Comparison of ENCODE assay signal across 8 cellular contexts in the genomic region with DNA sequence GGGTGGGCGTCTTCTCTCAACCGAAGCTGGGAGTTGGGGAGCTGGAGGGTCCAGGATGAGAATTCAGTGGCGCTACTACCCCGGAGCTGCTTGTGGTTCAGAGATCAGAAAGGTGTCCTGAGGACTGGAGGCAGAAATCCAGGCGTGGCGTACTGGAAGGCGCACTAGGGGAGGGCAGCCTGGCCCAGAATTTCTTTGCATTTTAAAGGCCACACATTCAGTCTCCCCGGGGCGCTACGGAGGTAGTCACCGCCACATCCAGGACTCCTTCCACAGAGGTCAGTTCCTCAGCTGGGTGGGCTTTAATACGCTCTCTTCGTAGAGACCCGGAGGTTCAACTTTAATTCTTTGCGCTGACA. TPM values are rescaled to one million over a fixed set of nuclear protein-coding genes. Genes with fewer than 3 reads are reported as not detected.
DNase-seq lines count a peak whose midpoint lies in the region; ATAC-seq and TF ChIP-seq lines count a peak whose summit lies in the region.

No MANE protein-coding gene starts in this region.

- H3K4me1 ChIP-seq in Panc1 (ENCODE audit: control insufficient read depth, insufficient read depth, low read length) = peaks cover 5% of the 10 kb centered on the region; the same call in 1 of the 2 replicates

- POLR2A ChIA-PET in activated CD4-positive, alpha-beta T cell treated with anti-CD3 and anti-CD28 coated beads for 36 hours (lab: Charles Lee) = interaction anchor here (0.8 to 2.7 kb wide), 4 partner anchors 9 to 92 kb away, joined by 3 to 6 read pairs (median 4); no protein-coding TSS in a partner anchor
- POLR2A ChIA-PET in Panc1 (lab: Charles Lee) = no interaction called here
- POLR2A ChIA-PET in naive thymus-derived CD8-positive, alpha-beta T cell (lab: Charles Lee) = interaction anchor here (0.8 to 2.0 kb wide), 3 partner anchors 9 to 56 kb away, joined by 3 to 9 read pairs (median 3); no protein-coding TSS in a partner anchor

- H3K4me1 Mint-ChIP-seq in activated CD4-positive, alpha-beta T cell treated with anti-CD3 and anti-CD28 coated beads for 36 hours = peaks cover 72% of the 10 kb centered on the region
- H3K4me1 Mint-ChIP-seq in endothelial cell (ENCODE audit: unreplicated experiment) = peaks cover 4% of the 10 kb centered on the region
- H3K4me1 Mint-ChIP-seq in naive thymus-derived CD8-positive, alpha-beta T cell = peaks cover 23 to 75% (median 41%) of the 10 kb centered on the region in 4 donors

- peaks cover 11% of the 10 kb centered on the region for H3K27me3 Mint-ChIP-seq in activated CD4-positive, alpha-beta T cell treated with anti-CD3 and anti-CD28 coated beads for 36 hours
- peaks cover 4% of the 10 kb centered on the region for H3K27me3 Mint-ChIP-seq in endothelial cell (ENCODE audit: unreplicated experiment)
- H3K27me3 Mint-ChIP-seq in naive thymus-derived CD8-positive, alpha-beta T cell = peaks cover 0 to 2% (median 0%) of the 10 kb centered on the region in 5 donors

- no peaks in the 10 kb centered on the region for H3K36me3 ChIP-seq in Panc1 (ENCODE audit: control insufficient read depth, insufficient read depth, low read length)

- CTCF ChIA-PET in activated CD4-positive, alpha-beta T cell treated with anti-CD3 and anti-CD28 coated beads for 36 hours (lab: Charles Lee) = interaction anchor here (1.1 to 1.8 kb wide), 5 partner anchors 16 to 1400 kb away, joined by 3 to 5 read pairs (median 5); no protein-coding TSS in a partner anchor
- CTCF ChIA-PET in Panc1 (lab: Charles Lee) = no interaction called here

- H3K9me3 ChIP-seq in Panc1 (ENCODE audit: control insufficient read depth, insufficient read depth, low read depth, low read length) = no peaks in the 10 kb centered on the region

- H3K27ac Mint-ChIP-seq in activated CD4-positive, alpha-beta T cell treated with anti-CD3 and anti-CD28 coated beads for 36 hours = peak overlapping the region; percentile 58
- no peak overlapping the region for H3K27ac Mint-ChIP-seq in endothelial cell (ENCODE audit: unreplicated experiment)
- peak overlapping the region; percentile 7 to 95 (median 72) for H3K27ac Mint-ChIP-seq in naive thymus-derived CD8-positive, alpha-beta T cell

- no peak for TF ChIP-seq CTCF in Panc1 (IDR thresholded peaks at IDR 0.05)
- TF ChIP-seq CTCF in endothelial cell (IDR thresholded peaks at IDR 0.05; ENCODE audit: unreplicated experiment) = no peak

- peak; percentile 5 for ATAC-seq in activated CD4-positive, alpha-beta T cell treated with anti-CD3 and anti-CD28 coated beads for 36 hours
- ATAC-seq in HG02885 (IDR thresholded peaks at IDR 0.05; ENCODE audit: poor library complexity, unreplicated experiment) (peak; percentile 0), Panc1 (peak; percentile 65)
- peak; percentile 18 to 23 for ATAC-seq in naive thymus-derived CD8-positive, alpha-beta T cell

- no peak overlapping the region for H3K27ac ChIP-seq in Panc1 (ENCODE audit: low read length)

- H3K4me3 Mint-ChIP-seq in activated CD4-positive, alpha-beta T cell treated with anti-CD3 and anti-CD28 coated beads for 36 hours = peak overlapping the region; percentile 80
- peak overlapping the region; percentile 78 for H3K4me3 Mint-ChIP-seq in endothelial cell (ENCODE audit: unreplicated experiment)
- H3K4me3 Mint-ChIP-seq in naive thymus-derived CD8-positive, alpha-beta T cell = peak overlapping the region; percentile 80 to 97 (median 94)

- intact Hi-C loops in activated CD4-positive, alpha-beta T cell treated with anti-CD3 and anti-CD28 coated beads for 36 hours (cut with DNase I, micrococcal nuclease) = loop anchor here (1.0 to 5.0 kb wide), 8 partner anchors 25 to 1329 kb away; partner anchors contain the start of gene CHD2 (in 1 of the 2)
- intact Hi-C loops in Panc1 (cut with micrococcal nuclease; ENCODE audit: unreplicated experiment) = no loop called here

- peak overlapping the region; percentile 32 to 47 for H3K4me3 ChIP-seq in Panc1 (ENCODE audit: low read depth in 2 of 2, low read length in 2 of 2)

- no TSS peak for BruUV-seq in Panc1 (replicated peaks; lab: Mats Ljungman, UMichigan)

- H3K9me3 Mint-ChIP-seq in activated CD4-positive, alpha-beta T cell treated with anti-CD3 and anti-CD28 coated beads for 36 hours (ENCODE audit: low read depth) = no peaks in the 10 kb centered on the region
- H3K9me3 Mint-ChIP-seq in endothelial cell (ENCODE audit: unreplicated experiment) = no peaks in the 10 kb centered on the region
- no peaks in the 10 kb centered on the region for H3K9me3 Mint-ChIP-seq in naive thymus-derived CD8-positive, alpha-beta T cell

- peaks cover 13% of the 10 kb centered on the region for H3K36me3 Mint-ChIP-seq in activated CD4-positive, alpha-beta T cell treated with anti-CD3 and anti-CD28 coated beads for 36 hours (ENCODE audit: low read depth)
- no peaks in the 10 kb centered on the region for H3K36me3 Mint-ChIP-seq in endothelial cell (ENCODE audit: low read depth, unreplicated experiment)
- H3K36me3 Mint-ChIP-seq in naive thymus-derived CD8-positive, alpha-beta T cell = no peaks in the 10 kb centered on the region

- peaks cover 8% of the 10 kb centered on the region for H3K27me3 ChIP-seq in Panc1 (ENCODE audit: control insufficient read depth, insufficient read depth, low read length)

- in situ Hi-C loops in Panc1 (cut with HindIII; ENCODE audit: low pct_unique_long_range_greater_than_20kb, low sequenced_read_pairs) = no loop called here

- peak; percentile 51 for DNase-seq in activated CD4-positive, alpha-beta T cell treated with anti-CD3 and anti-CD28 coated beads for 36 hours
- DNase-seq in activated CD4-positive, alpha-beta T cell treated with anti-CD3 and anti-CD28 coated beads for 4 hours = no peak
- DNase-seq in Panc1 (ENCODE audit: low read depth, low spot score) = no peak
- DNase-seq in endothelial cell (ENCODE audit: low spot score) = peak; percentile 20
- DNase-seq in naive thymus-derived CD8-positive, alpha-beta T cell = no peak
- DNase-seq in activated gamma-delta T cell treated with Interleukin-2 at 50 U/mL for 16 hours = no peak
- DNase-seq in SHP77 treated with DMSO at 0.1 percent for 48 hours (lab: John Stamatoyannopoulos, UW) = no peak

RNA-seq across cellular contexts. Expression of gene MCTP2, which starts 0.3 kb away (rescaled TPM):
- 10 to 100 TPM; 25.2 to 27.8 TPM for total RNA-seq in activated CD4-positive, alpha-beta T cell treated with anti-CD3 and anti-CD28 coated beads for 36 hours
- total RNA-seq in Panc1 (2021; ENCODE audit: unreplicated experiment) (0.15 TPM), endothelial cell (ENCODE audit: unreplicated experiment) (1.5 TPM)
- not detected for polyA plus RNA-seq in Panc1 (2012; ENCODE audit: insufficient read length)
- total RNA-seq in naive thymus-derived CD8-positive, alpha-beta T cell = 10 to 100 TPM; 12.2 to 14.9 TPM
- polyA plus RNA-seq in naive thymus-derived CD8-positive, alpha-beta T cell = 1 to 10 TPM; 1.8 to 5.6 (median 2.6) TPM

Comparison
In these comparisons a context has a peak if more than half of its experiments do, and no peak if none do; other contexts are left out.
1. DNase-seq: peak in activated CD4-positive, alpha-beta T cell treated with anti-CD3 and anti-CD28 coated beads for 36 hours (single experiment) and endothelial cell (single experiment); none in activated CD4-positive, alpha-beta T cell treated with anti-CD3 and anti-CD28 coated beads for 4 hours (0 of 2), Panc1 (single experiment), naive thymus-derived CD8-positive, alpha-beta T cell (0 of 10), activated gamma-delta T cell treated with Interleukin-2 at 50 U/mL for 16 hours (single experiment) and SHP77 treated with DMSO at 0.1 percent for 48 hours (single experiment).
2. ATAC-seq: peak in every context shown above with its lines; median percentile 65 in Panc1; 20 in naive thymus-derived CD8-positive, alpha-beta T cell; 5 in activated CD4-positive, alpha-beta T cell treated with anti-CD3 and anti-CD28 coated beads for 36 hours; 0 in HG02885.
3. Peak in every context shown above with its lines, with median percentiles within 50 percentile points of each other: H3K4me3 Mint-ChIP-seq.